12 cellular contexts compared by ENCODE assay signal in the genomic region with DNA sequence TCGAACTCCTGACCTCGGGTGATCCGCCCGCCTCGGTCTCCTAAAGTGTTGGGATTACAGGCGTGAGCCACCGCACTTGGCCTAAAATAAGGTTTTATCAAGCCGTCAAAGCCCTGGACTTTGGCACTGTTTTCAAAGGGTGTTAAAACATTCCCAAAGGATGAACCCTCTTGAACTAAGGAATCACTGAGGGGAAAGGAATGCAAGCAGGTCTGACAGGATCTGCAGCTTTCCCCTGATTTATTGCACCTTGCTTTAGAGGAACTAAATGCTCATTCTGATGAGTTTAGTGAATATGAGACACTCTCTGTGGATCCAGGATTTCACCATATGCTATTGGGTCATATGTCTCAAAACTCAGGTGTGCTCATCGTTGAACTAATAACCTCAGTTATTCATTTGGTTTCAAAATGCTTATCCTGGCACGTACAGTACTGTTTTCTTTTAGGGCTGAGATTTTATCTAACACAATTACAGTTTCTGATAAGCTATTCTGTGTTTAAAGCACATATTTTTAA.
DNase-seq lines count a peak whose midpoint lies in the region; ATAC-seq, FAIRE-seq and TF ChIP-seq lines count a peak whose summit lies in the region.
"Had no signal": no experiment of that assay in that cellular context is flagged by ENCODE, and none has a peak within 500 bp of the region (broad histone marks: within the 10 kb centered on the region; RNA-seq: fewer than 3 reads in every experiment).

No MANE protein-coding gene starts in this region.

- no peak for TF ChIP-seq POLR2A in K562 (conservative IDR thresholded peaks at IDR 0.05)

- H3K4me3 ChIP-seq in K562, result no peak overlapping the region

- H3K4me1 ChIP-seq in K562 (replicated peaks in 1 of 2; ENCODE audit: control insufficient read depth in 2 of 2, insufficient read depth in 2 of 2, low read length in 2 of 2), result no peaks in the 10 kb centered on the region

- H3K36me3 ChIP-seq in K562 (ENCODE audit: control insufficient read depth, insufficient read depth, low read length), result no peaks in the 10 kb centered on the region

- H2AFZ ChIP-seq in K562 (ENCODE audit: low read depth, low read length), result no peak overlapping the region

- ATAC-seq in K562 (no peak), HG03159 (IDR thresholded peaks at IDR 0.05; ENCODE audit: unreplicated experiment) (no peak), HG03378 (IDR thresholded peaks at IDR 0.05; ENCODE audit: unreplicated experiment) (no peak)
- ATAC-seq: Right ventricle myocardium inferior had no signal

- no peaks in the 10 kb centered on the region for H3K9me3 ChIP-seq in K562 (replicated peaks; ENCODE audit: control insufficient read depth, insufficient read depth, low read depth, low read length)

- CTCF ChIA-PET in K562 (lab: Yijun Ruan, JAX; ENCODE audit: low intra/inter-chr PET ratio), result no interaction called here

- no peak for TF ChIP-seq CTCF in K562 (IDR thresholded peaks at IDR 0.05 in 2 of 3, conservative IDR thresholded peaks at IDR 0.05 in 1 of 3; ENCODE audit: insufficient read depth in 2 of 3, low read depth in 1 of 3, low read length in 3 of 3)

- no peak for TF ChIP-seq RAD21 in K562 (CRISPR knock-in tag; conservative IDR thresholded peaks at IDR 0.05 in 1 of 2, IDR thresholded peaks at IDR 0.05 in 1 of 2)

- in situ Hi-C loops in K562 (cut with MboI), result no loop called here

- 21% methylated on average over 10 of the region's 10 CpGs for WGBS in K562 (ENCODE audit: insufficient coverage, low coverage, missing lambda C conversion rate)

- DNase-seq in A172 (ENCODE audit: low spot score) (peak; percentile 99), HT-29 (ENCODE audit: low spot score) (peak; percentile 99), K562 (ENCODE audit: extremely low read depth in 1 of 4, low spot score in 3 of 4) (no peak), left kidney (ENCODE audit: low read depth, low spot score) (peak; percentile 87), anterior cingulate cortex (lab: John Stamatoyannopoulos, UW) (no peak)
- no peak for DNase-seq in stimulated activated CD4-positive, alpha-beta T cell treated with anti-CD3 and anti-CD28 coated beads, Interleukin-12 subunit alpha, Interleukin-12 subunit beta, amount 100 ng/mL, for 4 hours
- DNase-seq: activated CD4-positive, CD25-positive, alpha-beta regulatory T cell; activated gamma-delta T cell treated with Interleukin-2 at 50 U/mL for 16 hours; hypothalamus had no signal

- no peaks in the 10 kb centered on the region for H3K79me2 ChIP-seq in K562 (ENCODE audit: control insufficient read depth, insufficient read depth, low read length)

- FAIRE-seq in K562 (lab: Jason Lieb, UNC), result no peak

- no peaks in the 10 kb centered on the region for H4K20me1 ChIP-seq in K562 (replicated peaks; ENCODE audit: control insufficient read depth, insufficient read depth, low read length)

- no TSS peak for BruUV-seq in K562 (replicated peaks; lab: Mats Ljungman, UMichigan)

- H3K27ac ChIP-seq in K562 (ENCODE audit: extremely low read depth, low read depth, low read length), result no peak overlapping the region

- H3K4me2 ChIP-seq in K562 (ENCODE audit: insufficient read depth, low read length), result no peak overlapping the region

- intact Hi-C loops in K562 (cut with micrococcal nuclease), result no loop called here

- H3K9me1 ChIP-seq in K562 (ENCODE audit: control insufficient read depth, insufficient read depth, low read length), result no peaks in the 10 kb centered on the region

- POLR2A ChIA-PET in K562 (lab: Yijun Ruan, JAX), result interaction anchor here (0.7 to 1.2 kb wide), 2 partner anchors 11 to 18 kb away, joined by 3 to 4 read pairs; no protein-coding TSS in a partner anchor

- peaks cover 10 to 18% of the 10 kb centered on the region in 2 experiments; a peak in 3 of 5 replicates for H3K27me3 ChIP-seq in K562 (ENCODE audit: control insufficient read depth in 2 of 2, insufficient read depth in 2 of 2, low read length in 2 of 2)

- TF ChIP-seq EP300 in K562 (IDR thresholded peaks at IDR 0.05; ENCODE audit: low read length), result no peak

- no peak overlapping the region for H3K9ac ChIP-seq in K562 (ENCODE audit: insufficient read depth in 1 of 2, low read depth in 2 of 2, low read length in 2 of 2)

TF ChIP-seq in K562, 482 proteins besides CTCF, POLR2A, EP300 and RAD21:
- TF ChIP-seq, protein P1, sequence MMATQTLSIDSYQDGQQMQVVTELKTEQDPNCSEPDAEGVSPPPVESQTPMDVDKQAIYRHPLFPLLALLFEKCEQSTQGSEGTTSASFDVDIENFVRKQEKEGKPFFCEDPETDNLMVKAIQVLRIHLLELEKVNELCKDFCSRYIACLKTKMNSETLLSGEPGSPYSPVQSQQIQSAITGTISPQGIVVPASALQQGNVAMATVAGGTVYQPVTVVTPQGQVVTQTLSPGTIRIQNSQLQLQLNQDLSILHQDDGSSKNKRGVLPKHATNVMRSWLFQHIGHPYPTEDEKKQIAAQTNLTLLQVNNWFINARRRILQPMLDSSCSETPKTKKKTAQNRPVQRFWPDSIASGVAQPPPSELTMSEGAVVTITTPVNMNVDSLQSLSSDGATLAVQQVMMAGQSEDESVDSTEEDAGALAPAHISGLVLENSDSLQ (IDR thresholded peaks at IDR 0.05), result peak; percentile 12; the same call in 1 of the 2 replicates
- TF ChIP-seq, protein P2, sequence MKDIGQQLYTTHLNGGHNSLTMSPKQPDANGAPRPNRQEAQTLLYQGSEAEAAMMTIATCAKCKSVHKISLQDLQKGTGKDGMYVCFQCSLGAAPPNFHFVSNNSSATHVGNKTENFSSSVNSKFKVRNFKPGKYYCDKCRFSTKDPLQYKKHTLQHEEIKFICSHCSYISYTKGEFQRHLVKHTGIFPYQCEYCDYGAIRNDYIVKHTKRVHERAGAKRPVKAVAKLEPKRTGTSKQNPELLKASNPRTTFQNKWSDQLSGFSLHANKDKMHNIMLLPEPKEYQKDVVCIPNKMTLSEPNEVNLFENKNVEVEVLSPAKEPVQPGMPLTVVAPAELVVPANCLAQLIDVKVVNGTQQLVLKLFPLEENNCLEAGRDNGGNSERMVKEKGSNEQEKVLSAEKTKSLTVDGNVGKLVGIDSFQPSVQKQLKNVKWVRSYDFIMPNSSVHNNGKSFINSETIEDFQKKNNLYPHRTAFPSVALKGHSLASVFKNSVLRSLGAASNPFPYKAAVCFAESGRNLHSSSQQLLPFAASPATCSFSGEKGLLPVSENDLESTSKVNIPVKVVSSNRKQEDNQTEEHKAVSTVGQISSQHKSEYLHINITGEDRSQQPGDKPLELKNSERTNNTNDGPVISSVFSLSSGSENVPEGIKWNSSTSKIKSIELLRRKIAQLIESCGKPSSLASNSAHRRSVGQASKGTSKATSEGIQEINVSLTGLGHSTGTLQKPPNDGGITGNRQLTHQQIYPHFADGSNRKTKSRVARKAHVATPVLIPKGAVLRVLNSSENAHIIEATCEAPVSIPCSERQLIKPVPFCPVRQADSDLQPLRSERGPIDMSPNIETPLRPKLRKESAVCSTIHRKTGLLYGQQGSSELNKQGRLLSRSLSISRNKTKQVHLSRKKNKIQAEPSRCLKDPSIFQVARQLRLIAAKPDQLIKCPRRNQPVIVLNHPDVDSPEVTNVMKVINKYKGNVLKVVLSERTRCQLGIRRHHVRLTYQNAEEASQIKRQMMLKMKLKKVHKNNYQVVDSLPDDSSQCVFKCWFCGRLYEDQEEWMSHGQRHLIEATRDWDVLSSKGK (CRISPR knock-in tag; IDR thresholded peaks at IDR 0.05), result no peak
- peak; percentile 55 for TF ChIP-seq MEIS2 (IDR thresholded peaks at IDR 0.05; ENCODE audit: partially characterized antibody)

Comparison
In these comparisons a context has a peak if more than half of its experiments do, and no peak if none do; other contexts are left out.
1. DNase-seq: peak in A172 (single experiment), HT-29 (single experiment) and left kidney (single experiment); none in K562 (0 of 4), anterior cingulate cortex (0 of 58) and stimulated activated CD4-positive, alpha-beta T cell treated with anti-CD3 and anti-CD28 coated beads, Interleukin-12 subunit alpha, Interleukin-12 subunit beta, amount 100 ng/mL, for 4 hours (single experiment).